1 cellular context compared by ENCODE assay signal in genomic region chr1:209769171-209769904, GRCh38.
A peak's percentile ranks its signal among the peaks of the same experiment; 100 is the strongest.
TF ChIP-seq lines count a peak whose summit lies in the region.

No MANE protein-coding gene starts in this region.

TF ChIP-seq in SK-N-SH, 30 proteins besides CTCF, POLR2A, EP300 and RAD21 (continued from another document):
- TF ChIP-seq REST (IDR thresholded peaks at IDR 0.05; ENCODE audit: low read depth, low read length), result no peak; the same call in none of the 2 replicates
- peak; percentile 88 for TF ChIP-seq ZBTB33 (IDR thresholded peaks at IDR 0.05; ENCODE audit: borderline replicate concordance, low read depth)
- no peak for TF ChIP-seq FOXJ3 (CRISPR knock-in tag; IDR thresholded peaks at IDR 0.05)
- TF ChIP-seq FOXM1 (IDR thresholded peaks at IDR 0.05; ENCODE audit: low read depth), result peak; percentile 96
- no peak for TF ChIP-seq RFX5 (IDR thresholded peaks at IDR 0.05; ENCODE audit: low read length)
- no peak; the same call in 1 of the 2 replicates for TF ChIP-seq SIN3A (IDR thresholded peaks at IDR 0.05; ENCODE audit: borderline replicate concordance, low read depth, low read length)
- peak; percentile 72 for TF ChIP-seq YY1 (IDR thresholded peaks at IDR 0.05; ENCODE audit: low read depth)
- TF ChIP-seq FOSL2 (IDR thresholded peaks at IDR 0.05; ENCODE audit: borderline replicate concordance, low read depth), result peak; percentile 82; the same call in 1 of the 2 replicates
